17 cellular contexts compared by ENCODE assay signal in genomic region chr19:7631577-7631976, GRCh38. TPM values are rescaled to one million over a fixed set of nuclear protein-coding genes. Genes with fewer than 3 reads are reported as not detected.
DNase-seq lines count a peak whose midpoint lies in the region; ATAC-seq, FAIRE-seq and TF ChIP-seq lines count a peak whose summit lies in the region.
"Had no signal": no experiment of that assay in that cellular context is flagged by ENCODE, and none has a peak within 500 bp of the region (broad histone marks: within the 10 kb centered on the region; RNA-seq: fewer than 3 reads in every experiment).

No MANE protein-coding gene starts in this region.

- H4K20me1 ChIP-seq in GM23338 (replicated peaks; ENCODE audit: insufficient read depth) (peaks cover 8% of the 10 kb centered on the region), neural progenitor cell (ENCODE audit: low read depth) (peaks cover 6% of the 10 kb centered on the region), osteoblast (ENCODE audit: insufficient read depth, low read length) (peaks cover 10% of the 10 kb centered on the region)

- H3K4me3 ChIP-seq in GM23338, result no peak overlapping the region
- H3K4me3 ChIP-seq in neural progenitor cell, result no peak overlapping the region
- no peak overlapping the region for H3K4me3 ChIP-seq in osteoblast (ENCODE audit: insufficient read depth, low read length)
- H3K4me3 ChIP-seq: A549 had no signal

- peaks cover 13% of the 10 kb centered on the region for H3K36me3 Mint-ChIP-seq in activated T-cell treated with anti-CD3 and anti-CD28 coated beads, Interleukin-2, amount 50 U/mL, for 4 hours (ENCODE audit: insufficient read depth)
- peaks cover 4 to 6% of the 10 kb centered on the region in 2 donors for H3K36me3 Mint-ChIP-seq in activated T-cell treated with anti-CD3 and anti-CD28 coated beads, Interleukin-2, amount 50 U/mL, for 72 hours (ENCODE audit: insufficient read depth in 2 of 2)
- H3K36me3 Mint-ChIP-seq in GM23338 (ENCODE audit: low read depth), result peaks cover 5% of the 10 kb centered on the region; the same call in 2 of the 3 replicates
- H3K36me3 Mint-ChIP-seq in brain, result peaks cover 18% of the 10 kb centered on the region
- peaks cover 6% of the 10 kb centered on the region for H3K36me3 Mint-ChIP-seq in neural progenitor cell

- H3K9me3 ChIP-seq in neural progenitor cell (ENCODE audit: low read depth) (no peaks in the 10 kb centered on the region), osteoblast (ENCODE audit: low read depth, low read length) (no peaks in the 10 kb centered on the region)
- H3K9me3 ChIP-seq: A549, MG63 had no signal

- H3K4me1 ChIP-seq in GM23338 (ENCODE audit: insufficient read depth) (peaks cover 14% of the 10 kb centered on the region; the same call in 1 of the 2 replicates), neural progenitor cell (peaks cover 5% of the 10 kb centered on the region), osteoblast (ENCODE audit: insufficient read depth, low read length) (peaks cover 16% of the 10 kb centered on the region)

- no peak for ATAC-seq in activated T-cell treated with anti-CD3 and anti-CD28 coated beads, Interleukin-2, amount 50 U/mL, for 4 hours
- ATAC-seq in activated T-cell treated with anti-CD3 and anti-CD28 coated beads, Interleukin-2, amount 50 U/mL, for 72 hours (replicated peaks in 1 of 2), result no peak
- ATAC-seq in GM23338, result no peak
- ATAC-seq: A549 had no signal

- H3K4me2 ChIP-seq in GM23338, result no peak overlapping the region
- no peak overlapping the region for H3K4me2 ChIP-seq in neural progenitor cell
- no peak overlapping the region for H3K4me2 ChIP-seq in osteoblast (ENCODE audit: insufficient read depth, low read length)

- H3K27ac Mint-ChIP-seq in activated T-cell treated with anti-CD3 and anti-CD28 coated beads, Interleukin-2, amount 50 U/mL, for 72 hours, result no peak overlapping the region
- H3K27ac Mint-ChIP-seq in GM23338, result no peak overlapping the region
- H3K27ac Mint-ChIP-seq in brain, result no peak overlapping the region
- no peak overlapping the region for H3K27ac Mint-ChIP-seq in neural progenitor cell
- H3K27ac Mint-ChIP-seq: H9 had no signal

- H3K4me3 Mint-ChIP-seq in activated T-cell treated with anti-CD3 and anti-CD28 coated beads, Interleukin-2, amount 50 U/mL, for 4 hours, result peak overlapping the region; percentile 48
- no peak overlapping the region for H3K4me3 Mint-ChIP-seq in activated T-cell treated with anti-CD3 and anti-CD28 coated beads, Interleukin-2, amount 50 U/mL, for 72 hours
- H3K4me3 Mint-ChIP-seq in GM23338 (peak overlapping the region; percentile 27; the same call in 1 of the 3 replicates), brain (peak overlapping the region; percentile 24 to 67 (median 59)), neural progenitor cell (peak overlapping the region; percentile 52)

- no peak overlapping the region for H3K27ac ChIP-seq in GM23338 (ENCODE audit: low read depth)
- no peak overlapping the region for H3K27ac ChIP-seq in neural progenitor cell
- no peak overlapping the region for H3K27ac ChIP-seq in osteoblast (ENCODE audit: low read depth, low read length)
- H3K27ac ChIP-seq: A549 had no signal

- H3K27me3 ChIP-seq in GM23338 (ENCODE audit: insufficient read depth) (peaks cover 23% of the 10 kb centered on the region), neural progenitor cell (peaks cover 24% of the 10 kb centered on the region), osteoblast (ENCODE audit: insufficient read depth, low read length) (peaks cover 7% of the 10 kb centered on the region)

- peaks cover 41% of the 10 kb centered on the region for H3K79me2 ChIP-seq in GM23338 (replicated peaks; ENCODE audit: insufficient read depth)
- H3K79me2 ChIP-seq in neural progenitor cell (ENCODE audit: low read depth), result peaks cover 53% of the 10 kb centered on the region
- H3K79me2 ChIP-seq in osteoblast (ENCODE audit: insufficient read depth, low read length), result peaks cover 47% of the 10 kb centered on the region

- no peaks in the 10 kb centered on the region for H3K27me3 Mint-ChIP-seq in activated T-cell treated with anti-CD3 and anti-CD28 coated beads, Interleukin-2, amount 50 U/mL, for 4 hours (ENCODE audit: low read depth)
- no peaks in the 10 kb centered on the region for H3K27me3 Mint-ChIP-seq in activated T-cell treated with anti-CD3 and anti-CD28 coated beads, Interleukin-2, amount 50 U/mL, for 72 hours (ENCODE audit: low read depth)
- peaks cover 25% of the 10 kb centered on the region for H3K27me3 Mint-ChIP-seq in GM23338 (ENCODE audit: insufficient read depth, low read depth, poor library complexity)
- H3K27me3 Mint-ChIP-seq in brain, result peaks cover 27% of the 10 kb centered on the region
- peaks cover 17% of the 10 kb centered on the region for H3K27me3 Mint-ChIP-seq in neural progenitor cell (ENCODE audit: insufficient read depth, low read depth)

- H3K9ac ChIP-seq in neural progenitor cell, result no peak overlapping the region

- H3K36me3 ChIP-seq in GM23338 (ENCODE audit: insufficient read depth) (no peaks in the 10 kb centered on the region), neural progenitor cell (no peaks in the 10 kb centered on the region), osteoblast (ENCODE audit: insufficient read depth, low read length) (no peaks in the 10 kb centered on the region)

- H3K9me3 Mint-ChIP-seq in activated T-cell treated with anti-CD3 and anti-CD28 coated beads, Interleukin-2, amount 50 U/mL, for 4 hours, result no peaks in the 10 kb centered on the region
- H3K9me3 Mint-ChIP-seq in activated T-cell treated with anti-CD3 and anti-CD28 coated beads, Interleukin-2, amount 50 U/mL, for 72 hours, result no peaks in the 10 kb centered on the region
- H3K9me3 Mint-ChIP-seq in GM23338 (no peaks in the 10 kb centered on the region; the same call in 1 of the 3 replicates), brain (no peaks in the 10 kb centered on the region), neural progenitor cell (no peaks in the 10 kb centered on the region)
- H3K9me3 Mint-ChIP-seq: H9 had no signal

- H3F3A ChIP-seq in GM23338 (replicated peaks; ENCODE audit: low read depth) (no peaks in the 10 kb centered on the region), neural progenitor cell (ENCODE audit: low read depth) (peaks cover 12% of the 10 kb centered on the region)

- no peak for DNase-seq in activated T-cell treated with anti-CD3 and anti-CD28 coated beads, Interleukin-2, amount 50 U/mL, for 4 hours
- DNase-seq in activated T-cell treated with anti-CD3 and anti-CD28 coated beads, Interleukin-2, amount 50 U/mL, for 72 hours, result no peak
- no peak for DNase-seq in GM23338 (ENCODE audit: low spot score)
- DNase-seq in neural progenitor cell (ENCODE audit: low spot score), result no peak
- DNase-seq in osteoblast (ENCODE audit: insufficient read length, low spot score, missing footprints), result no peak
- DNase-seq in frontal cortex (ENCODE audit: low spot score in 2 of 2), result no peak
- no peak for DNase-seq in NCI-H748 treated with DMSO at 0.1 percent for 48 hours (lab: John Stamatoyannopoulos, UW)
- DNase-seq: C1 segment of cervical spinal cord, H9, MG63, NCI-H1092, NCI-H2107, NCI-H2227 treated with DMSO at 0.1 percent for 48 hours, NCI-H524 had no signal

- H2AFZ ChIP-seq in GM23338, result no peak overlapping the region
- H2AFZ ChIP-seq in neural progenitor cell (replicated peaks), result no peak overlapping the region
- H2AFZ ChIP-seq in osteoblast (ENCODE audit: low read length), result no peak overlapping the region

- H3K9me2 ChIP-seq in GM23338 (ENCODE audit: insufficient read depth), result no peaks in the 10 kb centered on the region

- TF ChIP-seq CTCF in GM23338 (conservative IDR thresholded peaks at IDR 0.05; ENCODE audit: low read depth in 2 of 2), result no peak
- TF ChIP-seq CTCF in brain (conservative IDR thresholded peaks at IDR 0.05), result no peak
- no peak for TF ChIP-seq CTCF in neural progenitor cell (IDR thresholded peaks at IDR 0.05)
- no peak for TF ChIP-seq CTCF in osteoblast (IDR thresholded peaks at IDR 0.05; ENCODE audit: extremely low read depth, low read depth, low read length)

- H3K4me1 Mint-ChIP-seq in activated T-cell treated with anti-CD3 and anti-CD28 coated beads, Interleukin-2, amount 50 U/mL, for 4 hours (ENCODE audit: low read depth), result peaks cover 46% of the 10 kb centered on the region
- peaks cover 51% of the 10 kb centered on the region for H3K4me1 Mint-ChIP-seq in activated T-cell treated with anti-CD3 and anti-CD28 coated beads, Interleukin-2, amount 50 U/mL, for 72 hours (ENCODE audit: low read depth)
- H3K4me1 Mint-ChIP-seq in GM23338, result peaks cover 16% of the 10 kb centered on the region
- H3K4me1 Mint-ChIP-seq in brain, result peaks cover 42% of the 10 kb centered on the region
- H3K4me1 Mint-ChIP-seq in neural progenitor cell, result peaks cover 32% of the 10 kb centered on the region

- FAIRE-seq in frontal cortex (lab: Jason Lieb, UNC), result no peak
- FAIRE-seq: A549 had no signal

RNA-seq across cellular contexts. Expression of gene PCP2, which starts 1.9 kb away (rescaled TPM):
- total RNA-seq in activated T-cell treated with anti-CD3 and anti-CD28 coated beads, Interleukin-2, amount 50 U/mL, for 4 hours, result under 1 TPM in 1 of 3 donors, not detected in 2; 0.37 TPM
- 1 to 10 TPM; 1.9 to 2.2 TPM for total RNA-seq in activated T-cell treated with anti-CD3 and anti-CD28 coated beads, Interleukin-2, amount 50 U/mL, for 72 hours
- not detected in 2 replicates for total RNA-seq in GM23338 (2014; rRNA removed; shearing (Covaris generic))
- polyA plus RNA-seq in GM23338 (2016; fragmentation: Nextera tagmentation; extraction: Ambion mirVana) (0.40 TPM in 1 of 2 replicates, not detected in the other), brain (ENCODE audit: insufficient read depth, low read depth, low replicate concordance) (not detected)
- total RNA-seq in neural progenitor cell (ENCODE audit: low replicate concordance) (not detected in 2 replicates), osteoblast (not detected in 2 replicates), frontal cortex (not detected)
- total RNA-seq: G401, H9 had no signal

RNA-seq across cellular contexts. Expression of gene PET100, which starts 2.0 kb away (rescaled TPM):
- total RNA-seq in activated T-cell treated with anti-CD3 and anti-CD28 coated beads, Interleukin-2, amount 50 U/mL, for 4 hours, result 100 to 1,000 TPM; 107 to 132 (median 128) TPM
- 10 to 100 TPM; 65.5 to 74.0 TPM for total RNA-seq in activated T-cell treated with anti-CD3 and anti-CD28 coated beads, Interleukin-2, amount 50 U/mL, for 72 hours
- 8.6 and 9.9 TPM in 2 replicates for total RNA-seq in GM23338 (2014; rRNA removed; shearing (Covaris generic))
- 636 and 765 TPM in 2 replicates for polyA plus RNA-seq in GM23338 (2016; fragmentation: Nextera tagmentation; extraction: Ambion mirVana)
- 130 TPM for polyA plus RNA-seq in brain (ENCODE audit: insufficient read depth, low read depth, low replicate concordance)
- total RNA-seq in neural progenitor cell (ENCODE audit: low replicate concordance), result 22.0 and 30.3 TPM in 2 replicates
- total RNA-seq in osteoblast, result 9.0 and 9.4 TPM in 2 replicates
- 29.3 TPM for total RNA-seq in frontal cortex

RNA-seq across cellular contexts. Expression of gene XAB2, which starts 2.2 kb away (rescaled TPM):
- 10 to 100 TPM; 64.6 to 76.1 (median 67.2) TPM for total RNA-seq in activated T-cell treated with anti-CD3 and anti-CD28 coated beads, Interleukin-2, amount 50 U/mL, for 4 hours
- total RNA-seq in activated T-cell treated with anti-CD3 and anti-CD28 coated beads, Interleukin-2, amount 50 U/mL, for 72 hours, result 10 to 100 TPM; 53.3 to 59.3 TPM
- 65.2 and 69.0 TPM in 2 replicates for total RNA-seq in GM23338 (2014; rRNA removed; shearing (Covaris generic))
- polyA plus RNA-seq in GM23338 (2016; fragmentation: Nextera tagmentation; extraction: Ambion mirVana) (18.4 and 20.0 TPM in 2 replicates), brain (ENCODE audit: insufficient read depth, low read depth, low replicate concordance) (94.7 TPM)
- total RNA-seq in neural progenitor cell (ENCODE audit: low replicate concordance) (30.9 and 51.4 TPM in 2 replicates), osteoblast (35.9 and 40.5 TPM in 2 replicates), frontal cortex (24.1 TPM)

RNA-seq across cellular contexts. Expression of gene STXBP2, which starts 5.3 kb away (rescaled TPM):
- total RNA-seq in activated T-cell treated with anti-CD3 and anti-CD28 coated beads, Interleukin-2, amount 50 U/mL, for 4 hours, result 100 to 1,000 TPM; 113 to 119 (median 114) TPM
- total RNA-seq in activated T-cell treated with anti-CD3 and anti-CD28 coated beads, Interleukin-2, amount 50 U/mL, for 72 hours, result 100 to 1,000 TPM; 132 TPM
- total RNA-seq in GM23338 (2014; rRNA removed; shearing (Covaris generic)), result 37.6 and 55.8 TPM in 2 replicates
- polyA plus RNA-seq in GM23338 (2016; fragmentation: Nextera tagmentation; extraction: Ambion mirVana) (42.6 and 45.0 TPM in 2 replicates), brain (ENCODE audit: insufficient read depth, low read depth, low replicate concordance) (68.2 TPM)
- total RNA-seq in neural progenitor cell (ENCODE audit: low replicate concordance) (12.7 and 21.9 TPM in 2 replicates), osteoblast (1.2 and 3.3 TPM in 2 replicates), frontal cortex (2.4 TPM)

RNA-seq across cellular contexts. Expression of gene CAMSAP3, which starts 35.9 kb away (rescaled TPM):
- total RNA-seq in activated T-cell treated with anti-CD3 and anti-CD28 coated beads, Interleukin-2, amount 50 U/mL, for 4 hours, result under 1 TPM; 0.34 to 0.38 (median 0.38) TPM
- total RNA-seq in activated T-cell treated with anti-CD3 and anti-CD28 coated beads, Interleukin-2, amount 50 U/mL, for 72 hours, result 1 to 10 TPM; 1.7 to 2.0 TPM
- total RNA-seq in GM23338 (2014; rRNA removed; shearing (Covaris generic)), result 29.9 and 32.2 TPM in 2 replicates
- polyA plus RNA-seq in GM23338 (2016; fragmentation: Nextera tagmentation; extraction: Ambion mirVana) (6.4 and 10.2 TPM in 2 replicates), brain (ENCODE audit: insufficient read depth, low read depth, low replicate concordance) (37.7 TPM)
- total RNA-seq in neural progenitor cell (ENCODE audit: low replicate concordance) (2.7 and 15.6 TPM in 2 replicates), osteoblast (not detected in 2 replicates), frontal cortex (16.3 TPM)

Comparison
In these comparisons a context has a peak if more than half of its experiments do, and no peak if none do; other contexts are left out.
1. H3K4me3 Mint-ChIP-seq: peak in activated T-cell treated with anti-CD3 and anti-CD28 coated beads, Interleukin-2, amount 50 U/mL, for 4 hours (single experiment), GM23338 (single experiment), brain (5 of 5) and neural progenitor cell (single experiment); none in activated T-cell treated with anti-CD3 and anti-CD28 coated beads, Interleukin-2, amount 50 U/mL, for 72 hours (0 of 2).